6 cellular contexts compared by ENCODE assay signal in genomic region chrX:24309580-24310374, GRCh38. TPM values are rescaled to one million over a fixed set of nuclear protein-coding genes. Genes with fewer than 3 reads are reported as not detected.
"Had no signal": no experiment of that assay in that cellular context is flagged by ENCODE, and none has a peak within 500 bp of the region (broad histone marks: within the 10 kb centered on the region; RNA-seq: fewer than 3 reads in every experiment).

No MANE protein-coding gene starts in this region.

RNA-seq across cellular contexts. Expression of gene SUPT20HL2, which starts 4.1 kb away (rescaled TPM):
- total RNA-seq: GM23338, H1, H9, HFFc6, HT1080, IMR-90 had no signal
- polyA plus RNA-seq: H1, IMR-90 had no signal

RNA-seq across cellular contexts. Expression of gene SUPT20HL1, which starts 50.7 kb away (rescaled TPM):
- total RNA-seq: GM23338, H1, H9, HFFc6, HT1080, IMR-90 had no signal
- polyA plus RNA-seq: GM23338, H1, IMR-90 had no signal
